Comparison of ENCODE assay signal across 11 cellular contexts in the genomic region with DNA sequence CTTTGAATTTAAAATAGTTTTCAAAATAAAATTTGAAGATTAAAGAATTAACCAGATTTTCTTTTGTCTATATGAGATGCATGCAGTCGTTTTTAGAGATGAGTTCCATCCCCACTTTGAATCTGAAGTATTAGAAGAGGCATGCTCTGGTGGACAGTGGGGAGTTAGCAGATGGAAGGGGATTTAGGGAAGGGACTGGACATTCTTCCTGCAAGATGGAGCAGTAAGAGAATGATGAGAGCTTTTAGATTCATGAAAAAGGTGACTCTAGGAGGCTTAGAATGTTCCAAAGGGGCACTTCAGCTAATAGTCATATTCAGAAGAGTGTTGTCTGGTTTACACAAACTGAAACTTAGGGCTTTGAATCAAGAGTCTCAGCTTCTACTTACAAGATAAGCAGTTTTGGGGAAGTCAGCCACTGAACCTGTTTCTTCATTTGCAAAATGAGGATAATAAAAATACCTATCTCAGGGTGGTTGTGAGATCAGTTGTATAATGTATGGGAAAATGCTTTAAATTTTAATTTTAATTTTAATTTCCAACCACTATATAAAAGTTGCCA. TPM values are rescaled to one million over a fixed set of nuclear protein-coding genes. Genes with fewer than 3 reads are reported as not detected.
DNase-seq lines count a peak whose midpoint lies in the region; ATAC-seq and TF ChIP-seq lines count a peak whose summit lies in the region.
"Had no signal": no experiment of that assay in that cellular context is flagged by ENCODE, and none has a peak within 500 bp of the region (broad histone marks: within the 10 kb centered on the region; RNA-seq: fewer than 3 reads in every experiment).

No MANE protein-coding gene starts in this region.

- peaks cover 55% of the 10 kb centered on the region for H3K4me1 Mint-ChIP-seq in activated CD8-positive, alpha-beta memory T cell treated with anti-CD3 and anti-CD28 coated beads, Interleukin-2, amount 10 ng/mL, durations not matched to agents 7 days and 5 days
- peaks cover 46% of the 10 kb centered on the region for H3K4me1 Mint-ChIP-seq in activated naive CD8-positive, alpha-beta T cell treated with anti-CD3 and anti-CD28 coated beads, Interleukin-2, amount 10 ng/mL, durations not matched to agents 7 days and 5 days
- H3K4me1 Mint-ChIP-seq in nephron progenitor cell = peaks cover 62% of the 10 kb centered on the region

- H3K9me2 ChIP-seq in MM.1S (replicated peaks; ENCODE audit: insufficient read depth, low read length) = no peaks in the 10 kb centered on the region

- no peaks in the 10 kb centered on the region for H3K9me3 ChIP-seq in MM.1S (replicated peaks; ENCODE audit: insufficient read depth, low read length)
- no peaks in the 10 kb centered on the region for H3K9me3 ChIP-seq in skeletal muscle tissue (ENCODE audit: control insufficient read depth in 3 of 3, low read length in 3 of 3)
- H3K9me3 ChIP-seq: tibial nerve had no signal

- peaks cover 10% of the 10 kb centered on the region; the same call in 1 of the 2 replicates for H4K20me1 ChIP-seq in MM.1S (ENCODE audit: insufficient read depth, low read length)

- peak overlapping the region; percentile 15; the same call in 1 of the 2 replicates for H3K9ac ChIP-seq in MM.1S (ENCODE audit: low read length)
- H3K9ac ChIP-seq in skeletal muscle tissue (ENCODE audit: low read depth in 1 of 3, low read length in 3 of 3) = no peak overlapping the region

- no peak for DNase-seq in activated CD8-positive, alpha-beta memory T cell treated with anti-CD3 and anti-CD28 coated beads, Interleukin-2, amount 10 ng/mL, durations not matched to agents 7 days and 5 days
- no peak for DNase-seq in activated CD8-positive, alpha-beta memory T cell treated with anti-CD3 and anti-CD28 coated beads, Interleukin-2, amount 50 U/mL, for 4 hours
- peak; percentile 46 for DNase-seq in MM.1S
- DNase-seq in activated naive CD8-positive, alpha-beta T cell treated with anti-CD3 and anti-CD28 coated beads, Interleukin-2, amount 10 ng/mL, durations not matched to agents 7 days and 5 days = no peak
- no peak for DNase-seq in nephron progenitor cell
- DNase-seq: activated effector memory CD4-positive, alpha-beta T cell treated with anti-CD3 and anti-CD28 coated beads, Interleukin-2, amount 50 U/mL, for 16 hours had no signal

- peak overlapping the region; percentile 91 for H3K4me3 Mint-ChIP-seq in activated CD8-positive, alpha-beta memory T cell treated with anti-CD3 and anti-CD28 coated beads, Interleukin-2, amount 10 ng/mL, durations not matched to agents 7 days and 5 days
- peak overlapping the region; percentile 91 for H3K4me3 Mint-ChIP-seq in activated naive CD8-positive, alpha-beta T cell treated with anti-CD3 and anti-CD28 coated beads, Interleukin-2, amount 10 ng/mL, durations not matched to agents 7 days and 5 days
- no peak overlapping the region for H3K4me3 Mint-ChIP-seq in nephron progenitor cell

- TF ChIP-seq CTCF in MM.1S (IDR thresholded peaks at IDR 0.05; ENCODE audit: low read length) (no peak), nephron progenitor cell (IDR thresholded peaks at IDR 0.05) (no peak)

- no peaks in the 10 kb centered on the region for H3K27me3 ChIP-seq in MM.1S (replicated peaks; ENCODE audit: insufficient read depth, low read length)
- no peaks in the 10 kb centered on the region for H3K27me3 ChIP-seq in skeletal muscle tissue (ENCODE audit: control insufficient read depth in 3 of 3, insufficient read depth in 3 of 3, low read length in 3 of 3)
- H3K27me3 ChIP-seq: tibial nerve had no signal

- H3K27ac ChIP-seq in MM.1S (ENCODE audit: low read length) = peak overlapping the region; percentile 100; the same call in 1 of the 2 replicates
- H3K27ac ChIP-seq in skeletal muscle tissue (ENCODE audit: low read depth, low read length) = peak overlapping the region; percentile 16

- POLR2A ChIA-PET in activated naive CD8-positive, alpha-beta T cell treated with anti-CD3 and anti-CD28 coated beads, Interleukin-2, amount 10 ng/mL, durations not matched to agents 7 days and 5 days (lab: Charles Lee) = interaction anchor here (0.5 kb wide), 1 partner anchor 220 kb away, joined by 3 read pairs; no protein-coding TSS in a partner anchor

- H3K27ac Mint-ChIP-seq in activated CD8-positive, alpha-beta memory T cell treated with anti-CD3 and anti-CD28 coated beads, Interleukin-2, amount 10 ng/mL, durations not matched to agents 7 days and 5 days = peak overlapping the region; percentile 98
- H3K27ac Mint-ChIP-seq in activated naive CD8-positive, alpha-beta T cell treated with anti-CD3 and anti-CD28 coated beads, Interleukin-2, amount 10 ng/mL, durations not matched to agents 7 days and 5 days = peak overlapping the region; percentile 61
- H3K27ac Mint-ChIP-seq in nephron progenitor cell = no peak overlapping the region

- no peaks in the 10 kb centered on the region for H3K27me3 Mint-ChIP-seq in activated CD8-positive, alpha-beta memory T cell treated with anti-CD3 and anti-CD28 coated beads, Interleukin-2, amount 10 ng/mL, durations not matched to agents 7 days and 5 days
- no peaks in the 10 kb centered on the region for H3K27me3 Mint-ChIP-seq in activated naive CD8-positive, alpha-beta T cell treated with anti-CD3 and anti-CD28 coated beads, Interleukin-2, amount 10 ng/mL, durations not matched to agents 7 days and 5 days
- no peaks in the 10 kb centered on the region for H3K27me3 Mint-ChIP-seq in nephron progenitor cell (ENCODE audit: low read depth, poor library complexity)

- H3K36me3 Mint-ChIP-seq in activated CD8-positive, alpha-beta memory T cell treated with anti-CD3 and anti-CD28 coated beads, Interleukin-2, amount 10 ng/mL, durations not matched to agents 7 days and 5 days = peaks cover 40% of the 10 kb centered on the region
- H3K36me3 Mint-ChIP-seq in activated naive CD8-positive, alpha-beta T cell treated with anti-CD3 and anti-CD28 coated beads, Interleukin-2, amount 10 ng/mL, durations not matched to agents 7 days and 5 days = peaks cover 16% of the 10 kb centered on the region
- no peaks in the 10 kb centered on the region for H3K36me3 Mint-ChIP-seq in nephron progenitor cell (ENCODE audit: low read depth)

- no peak overlapping the region for H2AFZ ChIP-seq in MM.1S (ENCODE audit: low read length)

- H3K4me1 ChIP-seq in MM.1S (ENCODE audit: low read length) (peaks cover 22% of the 10 kb centered on the region), skeletal muscle tissue (ENCODE audit: control insufficient read depth in 3 of 3, insufficient read depth in 3 of 3, low read length in 3 of 3) (peaks cover 25 to 63% (median 49%) of the 10 kb centered on the region in 3 donors)

- no peak for ATAC-seq in activated CD8-positive, alpha-beta memory T cell treated with anti-CD3 and anti-CD28 coated beads, Interleukin-2, amount 10 ng/mL, durations not matched to agents 7 days and 5 days
- ATAC-seq in activated naive CD8-positive, alpha-beta T cell treated with anti-CD3 and anti-CD28 coated beads, Interleukin-2, amount 10 ng/mL, durations not matched to agents 7 days and 5 days (ENCODE audit: low read depth) = no peak
- ATAC-seq in HG03039 (IDR thresholded peaks at IDR 0.05; ENCODE audit: unreplicated experiment) (no peak), GM18873 (IDR thresholded peaks at IDR 0.05; ENCODE audit: low FRiP score, unreplicated experiment) (no peak)
- ATAC-seq: esophagus mucosa had no signal

- H3K9me3 Mint-ChIP-seq in activated CD8-positive, alpha-beta memory T cell treated with anti-CD3 and anti-CD28 coated beads, Interleukin-2, amount 10 ng/mL, durations not matched to agents 7 days and 5 days (ENCODE audit: low read depth) = no peaks in the 10 kb centered on the region
- no peaks in the 10 kb centered on the region for H3K9me3 Mint-ChIP-seq in activated naive CD8-positive, alpha-beta T cell treated with anti-CD3 and anti-CD28 coated beads, Interleukin-2, amount 10 ng/mL, durations not matched to agents 7 days and 5 days
- H3K9me3 Mint-ChIP-seq in nephron progenitor cell = no peaks in the 10 kb centered on the region

- peaks cover 20% of the 10 kb centered on the region for H3F3A ChIP-seq in MM.1S (ENCODE audit: insufficient read depth, low read length)

- CTCF ChIA-PET in activated CD8-positive, alpha-beta memory T cell treated with anti-CD3 and anti-CD28 coated beads, Interleukin-2, amount 10 ng/mL, durations not matched to agents 7 days and 5 days (lab: Charles Lee) = interaction anchor here (0.8 to 5.5 kb wide), 7 partner anchors 14 to 120 kb away, joined by 4 to 70 read pairs (median 5); a partner anchor contains a TSS

- peak overlapping the region; percentile 63 for H3K4me3 ChIP-seq in MM.1S (ENCODE audit: low read length)
- no peak overlapping the region for H3K4me3 ChIP-seq in skeletal muscle tissue (ENCODE audit: low read length in 3 of 3)
- H3K4me3 ChIP-seq: tibial nerve had no signal

- peak overlapping the region; percentile 91 for H3K4me2 ChIP-seq in MM.1S (ENCODE audit: low read depth, low read length)

- H3K79me2 ChIP-seq in MM.1S (ENCODE audit: low read length) = peaks cover 81% of the 10 kb centered on the region

- H3K36me3 ChIP-seq in MM.1S (replicated peaks; ENCODE audit: insufficient read depth, low read length) (no peaks in the 10 kb centered on the region), skeletal muscle tissue (ENCODE audit: control insufficient read depth in 3 of 3, insufficient read depth in 3 of 3, low read length in 3 of 3) (no peaks in the 10 kb centered on the region)
- H3K36me3 ChIP-seq: tibial nerve had no signal

RNA-seq across cellular contexts. Expression of a gene that starts 3.7 kb away (rescaled TPM):
- 10 to 100 TPM; 73.3 to 84.2 TPM for total RNA-seq in activated CD8-positive, alpha-beta memory T cell treated with anti-CD3 and anti-CD28 coated beads, Interleukin-2, amount 10 ng/mL, durations not matched to agents 7 days and 5 days
- 10 to 100 TPM; 84.1 to 86.7 TPM for total RNA-seq in activated naive CD8-positive, alpha-beta T cell treated with anti-CD3 and anti-CD28 coated beads, Interleukin-2, amount 10 ng/mL, durations not matched to agents 7 days and 5 days
- total RNA-seq in skeletal muscle tissue = 32.9 TPM

RNA-seq across cellular contexts. Expression of a gene that starts 4.7 kb away (rescaled TPM):
- 10 to 100 TPM; 31.4 to 42.8 TPM for total RNA-seq in activated CD8-positive, alpha-beta memory T cell treated with anti-CD3 and anti-CD28 coated beads, Interleukin-2, amount 10 ng/mL, durations not matched to agents 7 days and 5 days
- total RNA-seq in activated naive CD8-positive, alpha-beta T cell treated with anti-CD3 and anti-CD28 coated beads, Interleukin-2, amount 10 ng/mL, durations not matched to agents 7 days and 5 days = 10 to 100 TPM; 51.2 to 55.3 TPM
- total RNA-seq in skeletal muscle tissue = 5.7 TPM

RNA-seq across cellular contexts. Expression of a gene that starts 32.2 kb away (rescaled TPM):
- 1 to 10 TPM; 7.2 to 7.3 TPM for total RNA-seq in activated CD8-positive, alpha-beta memory T cell treated with anti-CD3 and anti-CD28 coated beads, Interleukin-2, amount 10 ng/mL, durations not matched to agents 7 days and 5 days
- total RNA-seq in activated naive CD8-positive, alpha-beta T cell treated with anti-CD3 and anti-CD28 coated beads, Interleukin-2, amount 10 ng/mL, durations not matched to agents 7 days and 5 days = 1 to 10 TPM; 3.3 to 4.0 TPM
- 11.0 TPM for total RNA-seq in skeletal muscle tissue

RNA-seq across cellular contexts. Expression of a gene that starts 41.5 kb away (rescaled TPM):
- not detected for total RNA-seq in activated CD8-positive, alpha-beta memory T cell treated with anti-CD3 and anti-CD28 coated beads, Interleukin-2, amount 10 ng/mL, durations not matched to agents 7 days and 5 days
- total RNA-seq in activated naive CD8-positive, alpha-beta T cell treated with anti-CD3 and anti-CD28 coated beads, Interleukin-2, amount 10 ng/mL, durations not matched to agents 7 days and 5 days = under 1 TPM; 0.28 to 0.69 TPM
- 0.52 TPM for total RNA-seq in skeletal muscle tissue

RNA-seq across cellular contexts. Expression of a gene that starts 43.0 kb away (rescaled TPM):
- total RNA-seq in activated CD8-positive, alpha-beta memory T cell treated with anti-CD3 and anti-CD28 coated beads, Interleukin-2, amount 10 ng/mL, durations not matched to agents 7 days and 5 days = 10 to 100 TPM in 1 of 2 experiments, 1 to 10 TPM in 1; 8.8 to 23.2 TPM
- total RNA-seq in activated naive CD8-positive, alpha-beta T cell treated with anti-CD3 and anti-CD28 coated beads, Interleukin-2, amount 10 ng/mL, durations not matched to agents 7 days and 5 days = 1 to 10 TPM; 1.7 TPM
- 0.52 TPM for total RNA-seq in skeletal muscle tissue
